8 cellular contexts compared by ENCODE assay signal in genomic region chr7:17298840-17299476, GRCh38. TPM values are rescaled to one million over a fixed set of nuclear protein-coding genes. Genes with fewer than 3 reads are reported as not detected.
A peak's percentile ranks its signal among the peaks of the same experiment; 100 is the strongest.
DNase-seq lines count a peak whose midpoint lies in the region; ATAC-seq and TF ChIP-seq lines count a peak whose summit lies in the region.

No MANE protein-coding gene starts in this region.

- H3K79me2 ChIP-seq in ACC112 (ENCODE audit: control insufficient read depth, insufficient read depth, low read length, unreplicated experiment), result peaks cover 51% of the 10 kb centered on the region

- peak in 1 of 2 donors; percentile 17 for TF ChIP-seq POLR2A in adrenal gland (IDR thresholded peaks at IDR 0.05)

- H3K27ac ChIP-seq in ACC112 (ENCODE audit: low read depth, low read length), result peak overlapping the region; percentile 40
- H3K27ac ChIP-seq in adrenal gland, result peak overlapping the region; percentile 35 to 95 (median 92)
- no peak overlapping the region for H3K27ac ChIP-seq in iPS DF 6.9 (ENCODE audit: low read length)

- intact Hi-C loops in adrenal gland (cut with DNase I), result loop anchor here in 1 of 2 donors (5.0 to 10.0 kb wide), 2 partner anchors 117 to 314 kb away; no protein-coding TSS in a partner anchor

- 0 to 1% (median 0%) methylated on average over 4 to 80 of the region's 80 CpGs for WGBS in adrenal gland, 4 donors
- no CpG with 5 or more reads among the region's 80 CpGs for WGBS in iPS DF 6.9 (ENCODE audit: insufficient coverage, insufficient read length)

- DNase-seq in SW480 (ENCODE audit: low spot score) (peak; percentile 69), adrenal gland (peak; percentile 44 to 62 (median 57)), iPS DF 6.9 (ENCODE audit: low read depth, low spot score) (no peak), NCI-H2107 treated with DMSO at 0.1 percent for 48 hours (lab: John Stamatoyannopoulos, UW; ENCODE audit: unreplicated experiment) (no peak)

- H2AFZ ChIP-seq in ACC112 (ENCODE audit: low read length, unreplicated experiment), result peak overlapping the region; percentile 12

- H3K4me1 ChIP-seq in ACC112 (ENCODE audit: control insufficient read depth, insufficient read depth, low read length, unreplicated experiment) (peaks cover 24% of the 10 kb centered on the region), adrenal gland (replicated peaks in 1 of 2) (peaks cover 12 to 31% of the 10 kb centered on the region in 2 donors), iPS DF 6.9 (ENCODE audit: control insufficient read depth, insufficient read depth, low read length) (no peaks in the 10 kb centered on the region; the same call in 1 of the 2 replicates), skeletal muscle satellite cell (ENCODE audit: control insufficient read depth, insufficient read depth, low read length) (peaks cover 10% of the 10 kb centered on the region)

- ATAC-seq in GM18907 (IDR thresholded peaks at IDR 0.05; ENCODE audit: unreplicated experiment) (peak; percentile 52), HG03159 (IDR thresholded peaks at IDR 0.05; ENCODE audit: unreplicated experiment) (peak; percentile 34)

- peak overlapping the region; percentile 98 for H3K4me3 ChIP-seq in ACC112 (ENCODE audit: low read depth, low read length)
- peak overlapping the region; percentile 72 to 99 (median 90) for H3K4me3 ChIP-seq in adrenal gland
- peak overlapping the region; percentile 97 for H3K4me3 ChIP-seq in iPS DF 6.9 (ENCODE audit: low read length)
- peak overlapping the region; percentile 98 for H3K4me3 ChIP-seq in skeletal muscle satellite cell (ENCODE audit: low read length)

- peak overlapping the region; percentile 76 for H3K4me2 ChIP-seq in skeletal muscle satellite cell (ENCODE audit: low read length)

- H3K36me3 ChIP-seq in ACC112 (ENCODE audit: insufficient read depth, low read length), result no peaks in the 10 kb centered on the region
- no peaks in the 10 kb centered on the region for H3K36me3 ChIP-seq in adrenal gland (replicated peaks in 1 of 2)
- H3K36me3 ChIP-seq in iPS DF 6.9 (ENCODE audit: control insufficient read depth, insufficient read depth, low read length), result no peaks in the 10 kb centered on the region
- no peaks in the 10 kb centered on the region for H3K36me3 ChIP-seq in skeletal muscle satellite cell (ENCODE audit: insufficient read depth, low read length)

- H3K9ac ChIP-seq in skeletal muscle satellite cell (ENCODE audit: low read depth, low read length), result peak overlapping the region; percentile 93

- H3K9me3 ChIP-seq in adrenal gland (replicated peaks in 1 of 3), result no peaks in the 10 kb centered on the region
- H3K9me3 ChIP-seq in iPS DF 6.9 (ENCODE audit: control insufficient read depth, insufficient read depth, low read length), result no peaks in the 10 kb centered on the region
- no peaks in the 10 kb centered on the region for H3K9me3 ChIP-seq in skeletal muscle satellite cell (replicated peaks; ENCODE audit: low read length)

- no peak for TF ChIP-seq CTCF in adrenal gland (IDR thresholded peaks at IDR 0.05)

- H3K27me3 ChIP-seq in ACC112 (ENCODE audit: insufficient read depth, low read length) (no peaks in the 10 kb centered on the region), adrenal gland (no peaks in the 10 kb centered on the region), iPS DF 6.9 (ENCODE audit: control insufficient read depth, insufficient read depth, low read length) (no peaks in the 10 kb centered on the region), skeletal muscle satellite cell (ENCODE audit: control insufficient read depth, insufficient read depth, low read length) (no peaks in the 10 kb centered on the region)

RNA-seq across cellular contexts. Expression of gene AHR, which starts 0.5 kb away (rescaled TPM):
- total RNA-seq in adrenal gland, result 100 to 1,000 TPM in 5 of 8 donors, 10 to 100 TPM in 3; 32.3 to 161 (median 101) TPM
- polyA plus RNA-seq in adrenal gland, result 10 to 100 TPM in 2 of 3 donors, 1 to 10 TPM in 1; 7.8 to 17.2 (median 12.2) TPM
- 97.9 and 134 TPM in 2 replicates for total RNA-seq in skeletal muscle satellite cell (2012; rRNA removed)

Comparison
In these comparisons a context has a peak if more than half of its experiments do, and no peak if none do; other contexts are left out.
1. DNase-seq: peak in SW480 (single experiment) and adrenal gland (7 of 7); none in iPS DF 6.9 (single experiment) and NCI-H2107 treated with DMSO at 0.1 percent for 48 hours (single experiment).
2. Peak in every context shown above with its lines, with median percentiles within 50 percentile points of each other: H3K4me3 ChIP-seq.